Comparison of ENCODE assay signal across 18 cellular contexts in genomic region chr13:22861958-22862466, GRCh38.
"Had no signal": no experiment of that assay in that cellular context is flagged by ENCODE, and none has a peak within 500 bp of the region (broad histone marks: within the 10 kb centered on the region; RNA-seq: fewer than 3 reads in every experiment).

No MANE protein-coding gene starts in this region.

- DNase-seq: KBM-7, MV-4-11, NCI-H1048, NCI-H1105, NCI-H1417, NCI-H1436 treated with DMSO at 0.1 percent for 48 hours, NCI-H1694, NCI-H187 treated with DMSO at 0.1 percent for 48 hours, NCI-H2029 treated with DMSO at 0.1 percent for 48 hours, NCI-H2171 treated with DMSO at 0.1 percent for 48 hours, NCI-H345, NCI-H446 treated with DMSO at 0.1 percent for 48 hours, NCI-H510A treated with DMSO at 0.1 percent for 48 hours, NCI-H69, NCI-H774, SHP77 treated with DMSO at 0.1 percent for 48 hours, SJCRH30, T-helper 2 cell had no signal
